ENCODE assay signal across 11 cellular contexts in the genomic region with DNA sequence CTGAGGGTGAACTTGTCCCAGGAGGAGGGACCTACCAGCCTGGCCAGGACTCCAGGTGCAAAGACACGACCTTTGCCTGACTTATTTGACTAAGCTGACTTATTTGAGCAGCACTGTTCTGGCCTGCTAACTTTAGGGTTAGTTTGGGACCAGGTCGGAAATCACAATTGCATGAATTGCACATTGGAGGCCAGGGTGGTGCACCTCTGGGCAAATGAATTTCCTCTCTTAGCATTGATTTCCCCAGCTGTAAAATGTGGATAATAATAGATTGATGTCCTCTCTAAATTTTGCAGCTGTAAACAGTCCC. TPM values are rescaled to one million over a fixed set of nuclear protein-coding genes. Genes with fewer than 3 reads are reported as not detected.
DNase-seq lines count a peak whose midpoint lies in the region; TF ChIP-seq lines count a peak whose summit lies in the region.
"Had no signal": no experiment of that assay in that cellular context is flagged by ENCODE, and none has a peak within 500 bp of the region (broad histone marks: within the 10 kb centered on the region; RNA-seq: fewer than 3 reads in every experiment).

No MANE protein-coding gene starts in this region.

- H3K9me3 Mint-ChIP-seq in activated CD4-positive, alpha-beta T cell treated with anti-CD3 and anti-CD28 coated beads, Interleukin-2, amount 10 ng/mL, durations not matched to agents 7 days and 5 days, result no peaks in the 10 kb centered on the region
- H3K9me3 Mint-ChIP-seq in activated CD4-positive, alpha-beta memory T cell treated with anti-CD3 and anti-CD28 coated beads, Interleukin-2, amount 10 ng/mL, durations not matched to agents 7 days and 5 days, result no peaks in the 10 kb centered on the region

- peaks cover 37% of the 10 kb centered on the region for H3K36me3 Mint-ChIP-seq in activated CD4-positive, alpha-beta T cell treated with anti-CD3 and anti-CD28 coated beads, Interleukin-2, amount 10 ng/mL, durations not matched to agents 7 days and 5 days (ENCODE audit: low read depth)
- H3K36me3 Mint-ChIP-seq in activated CD4-positive, alpha-beta memory T cell treated with anti-CD3 and anti-CD28 coated beads, Interleukin-2, amount 10 ng/mL, durations not matched to agents 7 days and 5 days (ENCODE audit: low read depth), result peaks cover 63% of the 10 kb centered on the region

- no peaks in the 10 kb centered on the region for H3K9me3 ChIP-seq in liver (ENCODE audit: control insufficient read depth in 4 of 4, low read length in 3 of 4)

- TF ChIP-seq CTCF in liver (IDR thresholded peaks at IDR 0.05; ENCODE audit: low read depth, low read length, missing input control), result no peak

- H3K9ac ChIP-seq in liver (ENCODE audit: low read depth in 1 of 2, low read length in 2 of 2), result peak overlapping the region; percentile 54 to 88
- H3K9ac ChIP-seq: parathyroid adenoma had no signal

- peaks cover 43% of the 10 kb centered on the region for H3K4me1 Mint-ChIP-seq in activated CD4-positive, alpha-beta T cell treated with anti-CD3 and anti-CD28 coated beads, Interleukin-2, amount 10 ng/mL, durations not matched to agents 7 days and 5 days
- peaks cover 36% of the 10 kb centered on the region for H3K4me1 Mint-ChIP-seq in activated CD4-positive, alpha-beta memory T cell treated with anti-CD3 and anti-CD28 coated beads, Interleukin-2, amount 10 ng/mL, durations not matched to agents 7 days and 5 days

- H3K27me3 ChIP-seq in liver (ENCODE audit: control insufficient read depth in 4 of 4, insufficient read depth in 4 of 4, low read length in 3 of 4), result no peaks in the 10 kb centered on the region

- POLR2A ChIA-PET in activated CD4-positive, alpha-beta T cell treated with anti-CD3 and anti-CD28 coated beads, Interleukin-2, amount 10 ng/mL, durations not matched to agents 7 days and 5 days (lab: Charles Lee), result interaction anchor here (1.1 to 2.7 kb wide), 2 partner anchors 13 to 14 kb away, joined by 3 to 14 read pairs; a partner anchor contains a TSS
- POLR2A ChIA-PET in activated CD4-positive, alpha-beta memory T cell treated with anti-CD3 and anti-CD28 coated beads, Interleukin-2, amount 10 ng/mL, durations not matched to agents 7 days and 5 days (lab: Charles Lee), result interaction anchor here (0.9 to 5.7 kb wide), 7 partner anchors 8 to 199 kb away, joined by 3 to 62 read pairs (median 3); a partner anchor contains a TSS

- no peak for TF ChIP-seq RAD21 in liver (IDR thresholded peaks at IDR 0.05)

- WGBS in liver, result 11% methylated on average over 2 of the region's 2 CpGs

- DNase-seq in activated CD4-positive, alpha-beta T cell treated with anti-CD3 and anti-CD28 coated beads, Interleukin-2, amount 10 ng/mL, durations not matched to agents 7 days and 5 days, result no peak
- DNase-seq in activated CD4-positive, alpha-beta T cell treated with anti-CD3 and anti-CD28 coated beads, Interleukin-2, amount 50 U/mL, for 1 hour, result no peak
- no peak for DNase-seq in activated CD4-positive, alpha-beta memory T cell treated with anti-CD3 and anti-CD28 coated beads, Interleukin-2, amount 10 ng/mL, durations not matched to agents 7 days and 5 days
- no peak for DNase-seq in NCI-H2227 (lab: John Stamatoyannopoulos, UW; ENCODE audit: unreplicated experiment)
- DNase-seq in NCI-H1694 (lab: John Stamatoyannopoulos, UW), result no peak
- DNase-seq in NCI-H1930 (lab: John Stamatoyannopoulos, UW), result no peak
- DNase-seq: ACHN, NCI-H2227 treated with DMSO at 0.1 percent for 48 hours had no signal

- H3K4me3 Mint-ChIP-seq in activated CD4-positive, alpha-beta T cell treated with anti-CD3 and anti-CD28 coated beads, Interleukin-2, amount 10 ng/mL, durations not matched to agents 7 days and 5 days, result peak overlapping the region; percentile 96
- peak overlapping the region; percentile 93 for H3K4me3 Mint-ChIP-seq in activated CD4-positive, alpha-beta memory T cell treated with anti-CD3 and anti-CD28 coated beads, Interleukin-2, amount 10 ng/mL, durations not matched to agents 7 days and 5 days

- peaks cover 0 to 5% (median under 1%) of the 10 kb centered on the region in 4 donors for H3K36me3 ChIP-seq in liver (ENCODE audit: control insufficient read depth in 4 of 4, insufficient read depth in 3 of 4, low read depth in 1 of 4, low read length in 3 of 4)

- H3K4me3 ChIP-seq in liver (ENCODE audit: low read depth in 1 of 3, low read length in 3 of 3), result peak overlapping the region in 2 of 3 donors; percentile 38 to 62

- CTCF ChIA-PET in activated CD4-positive, alpha-beta T cell treated with anti-CD3 and anti-CD28 coated beads, Interleukin-2, amount 10 ng/mL, durations not matched to agents 7 days and 5 days (lab: Charles Lee), result interaction anchor here (0.7 to 1.2 kb wide), 3 partner anchors 9 to 21 kb away, joined by 3 to 4 read pairs (median 3); no protein-coding TSS in a partner anchor
- CTCF ChIA-PET in activated CD4-positive, alpha-beta memory T cell treated with anti-CD3 and anti-CD28 coated beads, Interleukin-2, amount 10 ng/mL, durations not matched to agents 7 days and 5 days (lab: Charles Lee), result interaction anchor here (0.6 to 2.8 kb wide), 3 partner anchors 10 to 13 kb away, joined by 3 to 14 read pairs (median 4); a partner anchor contains a TSS

- no peaks in the 10 kb centered on the region for H3K27me3 Mint-ChIP-seq in activated CD4-positive, alpha-beta T cell treated with anti-CD3 and anti-CD28 coated beads, Interleukin-2, amount 10 ng/mL, durations not matched to agents 7 days and 5 days
- no peaks in the 10 kb centered on the region for H3K27me3 Mint-ChIP-seq in activated CD4-positive, alpha-beta memory T cell treated with anti-CD3 and anti-CD28 coated beads, Interleukin-2, amount 10 ng/mL, durations not matched to agents 7 days and 5 days

- H3K27ac ChIP-seq in liver (ENCODE audit: low read depth in 1 of 2, low read length in 2 of 2) (peak overlapping the region; percentile 95 to 96), temporal lobe (ENCODE audit: low read depth, low read length) (peak overlapping the region; percentile 90)

- peaks cover 0 to 30% (median 21%) of the 10 kb centered on the region in 4 donors for H3K4me1 ChIP-seq in liver (ENCODE audit: control insufficient read depth in 4 of 4, insufficient read depth in 4 of 4, low read length in 3 of 4)
- H3K4me1 ChIP-seq: parathyroid adenoma had no signal

- H3K27ac Mint-ChIP-seq in activated CD4-positive, alpha-beta T cell treated with anti-CD3 and anti-CD28 coated beads, Interleukin-2, amount 10 ng/mL, durations not matched to agents 7 days and 5 days, result peak overlapping the region; percentile 95
- H3K27ac Mint-ChIP-seq in activated CD4-positive, alpha-beta memory T cell treated with anti-CD3 and anti-CD28 coated beads, Interleukin-2, amount 10 ng/mL, durations not matched to agents 7 days and 5 days, result peak overlapping the region; percentile 98

TF ChIP-seq in liver, 16 proteins besides CTCF, POLR2A, EP300 and RAD21 (continues in another document):
- no peak for TF ChIP-seq GABPA (IDR thresholded peaks at IDR 0.05 in 1 of 2, conservative IDR thresholded peaks at IDR 0.05 in 1 of 2)
- no peak for TF ChIP-seq FOXA1 (IDR thresholded peaks at IDR 0.05)
- TF ChIP-seq YY1 (IDR thresholded peaks at IDR 0.05), result no peak
- peak; percentile 32 to 58 for TF ChIP-seq RXRA (IDR thresholded peaks at IDR 0.05)
- TF ChIP-seq TAF1 (conservative IDR thresholded peaks at IDR 0.05), result no peak
- TF ChIP-seq JUND (IDR thresholded peaks at IDR 0.05), result no peak
- TF ChIP-seq, protein P1, sequence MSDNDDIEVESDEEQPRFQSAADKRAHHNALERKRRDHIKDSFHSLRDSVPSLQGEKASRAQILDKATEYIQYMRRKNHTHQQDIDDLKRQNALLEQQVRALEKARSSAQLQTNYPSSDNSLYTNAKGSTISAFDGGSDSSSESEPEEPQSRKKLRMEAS (IDR thresholded peaks at IDR 0.05), result no peak
- peak; percentile 77 for TF ChIP-seq SP1 (IDR thresholded peaks at IDR 0.05)

RNA-seq across cellular contexts. Expression of a gene that starts 1.4 kb away (rescaled TPM):
- total RNA-seq in activated CD4-positive, alpha-beta T cell treated with anti-CD3 and anti-CD28 coated beads, Interleukin-2, amount 10 ng/mL, durations not matched to agents 7 days and 5 days, result 100 to 1,000 TPM; 192 to 198 TPM
- 100 to 1,000 TPM; 288 to 301 TPM for total RNA-seq in activated CD4-positive, alpha-beta memory T cell treated with anti-CD3 and anti-CD28 coated beads, Interleukin-2, amount 10 ng/mL, durations not matched to agents 7 days and 5 days
- 10 to 100 TPM; 25.6 to 67.4 TPM for total RNA-seq in liver
- 100 to 1,000 TPM; 179 to 239 TPM for polyA plus RNA-seq in liver
- total RNA-seq in temporal lobe, result 2.0 TPM

RNA-seq across cellular contexts. Expression of a gene that starts 12.8 kb away (rescaled TPM):
- 1 to 10 TPM; 3.7 to 4.2 TPM for total RNA-seq in activated CD4-positive, alpha-beta T cell treated with anti-CD3 and anti-CD28 coated beads, Interleukin-2, amount 10 ng/mL, durations not matched to agents 7 days and 5 days
- total RNA-seq in activated CD4-positive, alpha-beta memory T cell treated with anti-CD3 and anti-CD28 coated beads, Interleukin-2, amount 10 ng/mL, durations not matched to agents 7 days and 5 days, result 1 to 10 TPM; 4.9 to 7.0 TPM
- total RNA-seq in liver, result under 1 TPM in 1 of 2 donors, not detected in 1; 0.50 TPM
- under 1 TPM in 1 of 2 donors, not detected in 1; 0.12 TPM for polyA plus RNA-seq in liver
- total RNA-seq in temporal lobe, result not detected

RNA-seq across cellular contexts. Expression of a gene that starts 13.0 kb away (rescaled TPM):
- 10 to 100 TPM; 33.5 to 44.5 TPM for total RNA-seq in activated CD4-positive, alpha-beta T cell treated with anti-CD3 and anti-CD28 coated beads, Interleukin-2, amount 10 ng/mL, durations not matched to agents 7 days and 5 days
- total RNA-seq in activated CD4-positive, alpha-beta memory T cell treated with anti-CD3 and anti-CD28 coated beads, Interleukin-2, amount 10 ng/mL, durations not matched to agents 7 days and 5 days, result 10 to 100 TPM; 44.5 to 45.3 TPM
- total RNA-seq in liver (10 to 100 TPM in 1 of 2 donors, 1 to 10 TPM in 1; 9.8 to 17.2 TPM), temporal lobe (15.5 TPM)
- 10 to 100 TPM; 14.3 to 22.8 TPM for polyA plus RNA-seq in liver

RNA-seq across cellular contexts. Expression of a gene that starts 29.7 kb away (rescaled TPM):
- total RNA-seq in activated CD4-positive, alpha-beta T cell treated with anti-CD3 and anti-CD28 coated beads, Interleukin-2, amount 10 ng/mL, durations not matched to agents 7 days and 5 days, result not detected
- total RNA-seq in activated CD4-positive, alpha-beta memory T cell treated with anti-CD3 and anti-CD28 coated beads, Interleukin-2, amount 10 ng/mL, durations not matched to agents 7 days and 5 days, result not detected
- total RNA-seq in liver (10 to 100 TPM in 1 of 2 donors, 1 to 10 TPM in 1; 7.4 to 11.8 TPM), temporal lobe (0.74 TPM)
- polyA plus RNA-seq in liver, result 1 to 10 TPM; 4.2 to 9.9 TPM

RNA-seq across cellular contexts. Expression of a gene that starts 41.6 kb away (rescaled TPM):
- not detected for total RNA-seq in activated CD4-positive, alpha-beta T cell treated with anti-CD3 and anti-CD28 coated beads, Interleukin-2, amount 10 ng/mL, durations not matched to agents 7 days and 5 days
- not detected for total RNA-seq in activated CD4-positive, alpha-beta memory T cell treated with anti-CD3 and anti-CD28 coated beads, Interleukin-2, amount 10 ng/mL, durations not matched to agents 7 days and 5 days
- total RNA-seq in liver, result under 1 TPM; 0.08 to 0.14 TPM
- under 1 TPM; 0.06 to 0.15 TPM for polyA plus RNA-seq in liver
- 0.74 TPM for total RNA-seq in temporal lobe
